8 cellular contexts compared by ENCODE assay signal in genomic region chr11:61701298-61701993, GRCh38. TPM values are rescaled to one million over a fixed set of nuclear protein-coding genes. Genes with fewer than 3 reads are reported as not detected.
DNase-seq lines count a peak whose midpoint lies in the region; TF ChIP-seq lines count a peak whose summit lies in the region.

No MANE protein-coding gene starts in this region.

- H3K36me3 ChIP-seq in Karpas-422 (ENCODE audit: insufficient read depth, low read length) (no peaks in the 10 kb centered on the region), ascending aorta (no peaks in the 10 kb centered on the region)

- H4K20me1 ChIP-seq in Karpas-422 (ENCODE audit: insufficient read depth, low read depth, low read length), result no peaks in the 10 kb centered on the region

- H3K4me3 Mint-ChIP-seq in mesothelial cell of epicardium, result no peak overlapping the region

- H3K9me2 ChIP-seq in Karpas-422 (replicated peaks; ENCODE audit: insufficient read depth, low read length), result no peaks in the 10 kb centered on the region

- H3K9ac ChIP-seq in Karpas-422 (ENCODE audit: low read length), result no peak overlapping the region

- H3K4me2 ChIP-seq in Karpas-422 (ENCODE audit: low read depth, low read length, poor library complexity, severe bottlenecking), result no peak overlapping the region

- no peak overlapping the region for H3K27ac ChIP-seq in Karpas-422 (ENCODE audit: low read length)
- H3K27ac ChIP-seq in ascending aorta, result no peak overlapping the region

- H3K4me3 ChIP-seq in astrocyte of the spinal cord (ENCODE audit: low read depth, low read length), result no peak overlapping the region
- H3K4me3 ChIP-seq in Karpas-422 (ENCODE audit: low read length), result no peak overlapping the region
- H3K4me3 ChIP-seq in ascending aorta, result no peak overlapping the region

- intact Hi-C loops in ascending aorta (cut with DNase I), result no loop called here

- H3K4me1 ChIP-seq in Karpas-422 (ENCODE audit: low read length) (no peaks in the 10 kb centered on the region), ascending aorta (no peaks in the 10 kb centered on the region)

- peaks cover 8% of the 10 kb centered on the region for H3K27me3 Mint-ChIP-seq in mesothelial cell of epicardium (ENCODE audit: low read depth)

- H3K9me3 ChIP-seq in Karpas-422 (ENCODE audit: low read length), result no peaks in the 10 kb centered on the region
- no peaks in the 10 kb centered on the region for H3K9me3 ChIP-seq in ascending aorta

- H3K27me3 ChIP-seq in Karpas-422 (ENCODE audit: low read length) (no peaks in the 10 kb centered on the region), ascending aorta (no peaks in the 10 kb centered on the region)

- TF ChIP-seq CTCF in astrocyte of the spinal cord (IDR thresholded peaks at IDR 0.05; ENCODE audit: low read depth, low read length) (peak; percentile 54), mesothelial cell of epicardium (IDR thresholded peaks at IDR 0.05; ENCODE audit: unreplicated experiment) (peak; percentile 30), GM13976 (IDR thresholded peaks at IDR 0.05; ENCODE audit: borderline replicate concordance, control extremely low read depth, extremely low read depth, insufficient read depth, missing control alignments) (no peak), ascending aorta (IDR thresholded peaks at IDR 0.05) (no peak)

- DNase-seq in DMS53 (lab: John Stamatoyannopoulos, UW) (peak; percentile 81), NCI-H1417 treated with DMSO at 0.1 percent for 48 hours (lab: John Stamatoyannopoulos, UW) (peak; percentile 36), astrocyte of the spinal cord (ENCODE audit: low read depth, low spot score) (no peak), mesothelial cell of epicardium (ENCODE audit: low spot score in 2 of 2, unreplicated experiment in 2 of 2) (peak in 1 of 2 experiments; percentile 47), Karpas-422 (no peak), inferior parietal cortex (ENCODE audit: extremely low spot score) (no peak), GM13976 (ENCODE audit: low spot score) (no peak), ascending aorta (ENCODE audit: low spot score in 2 of 2) (no peak)

- no peaks in the 10 kb centered on the region for H3K36me3 Mint-ChIP-seq in mesothelial cell of epicardium

- H3K79me2 ChIP-seq in Karpas-422 (ENCODE audit: low read length), result no peaks in the 10 kb centered on the region

- no peaks in the 10 kb centered on the region for H3K9me3 Mint-ChIP-seq in mesothelial cell of epicardium

- peaks cover 19% of the 10 kb centered on the region for H3K4me1 Mint-ChIP-seq in mesothelial cell of epicardium

- H2AFZ ChIP-seq in Karpas-422 (ENCODE audit: low read length), result no peak overlapping the region

- no peak overlapping the region for H3K27ac Mint-ChIP-seq in mesothelial cell of epicardium

- in situ Hi-C loops in astrocyte of the spinal cord (cut with HindIII; ENCODE audit: low sequenced_read_pairs), result no loop called here
- in situ Hi-C loops in GM13976 (cut with MboI; ENCODE audit: low sequenced_read_pairs, unreplicated experiment), result no loop called here

RNA-seq across cellular contexts. Expression of gene DAGLA, which starts 21.3 kb away (rescaled TPM):
- total RNA-seq in mesothelial cell of epicardium, result 7.1 to 8.1 TPM (median 8.1 TPM) in 3 replicates
- total RNA-seq in Karpas-422 (2014; rRNA removed; shearing (Covaris generic); ENCODE audit: low replicate concordance), result not detected in 2 replicates
- total RNA-seq in ascending aorta, result 5.3 TPM

RNA-seq across cellular contexts. Expression of gene MYRF, which starts 51.0 kb away (rescaled TPM):
- 401 to 436 TPM (median 428 TPM) in 3 replicates for total RNA-seq in mesothelial cell of epicardium
- 0.32 TPM in 1 of 2 replicates, not detected in the other for total RNA-seq in Karpas-422 (2014; rRNA removed; shearing (Covaris generic); ENCODE audit: low replicate concordance)
- not detected for total RNA-seq in ascending aorta

Comparison
In these comparisons a context has a peak if more than half of its experiments do, and no peak if none do; other contexts are left out.
1. DNase-seq: peak in DMS53 (single experiment) and NCI-H1417 treated with DMSO at 0.1 percent for 48 hours (single experiment); none in astrocyte of the spinal cord (single experiment), Karpas-422 (single experiment), inferior parietal cortex (single experiment), GM13976 (single experiment) and ascending aorta (0 of 2).
2. CTCF ChIP-seq: peak in astrocyte of the spinal cord (single experiment) and mesothelial cell of epicardium (single experiment); none in GM13976 (single experiment) and ascending aorta (0 of 3).
3. RNA of gene MYRF, which starts 51.0 kb away (total RNA-seq): 401 to 436 TPM in mesothelial cell of epicardium; 0.32 TPM in Karpas-422 and not detected in ascending aorta (single experiment); every median in the first group is over 100 times any median in the second.